In the genomic region with DNA sequence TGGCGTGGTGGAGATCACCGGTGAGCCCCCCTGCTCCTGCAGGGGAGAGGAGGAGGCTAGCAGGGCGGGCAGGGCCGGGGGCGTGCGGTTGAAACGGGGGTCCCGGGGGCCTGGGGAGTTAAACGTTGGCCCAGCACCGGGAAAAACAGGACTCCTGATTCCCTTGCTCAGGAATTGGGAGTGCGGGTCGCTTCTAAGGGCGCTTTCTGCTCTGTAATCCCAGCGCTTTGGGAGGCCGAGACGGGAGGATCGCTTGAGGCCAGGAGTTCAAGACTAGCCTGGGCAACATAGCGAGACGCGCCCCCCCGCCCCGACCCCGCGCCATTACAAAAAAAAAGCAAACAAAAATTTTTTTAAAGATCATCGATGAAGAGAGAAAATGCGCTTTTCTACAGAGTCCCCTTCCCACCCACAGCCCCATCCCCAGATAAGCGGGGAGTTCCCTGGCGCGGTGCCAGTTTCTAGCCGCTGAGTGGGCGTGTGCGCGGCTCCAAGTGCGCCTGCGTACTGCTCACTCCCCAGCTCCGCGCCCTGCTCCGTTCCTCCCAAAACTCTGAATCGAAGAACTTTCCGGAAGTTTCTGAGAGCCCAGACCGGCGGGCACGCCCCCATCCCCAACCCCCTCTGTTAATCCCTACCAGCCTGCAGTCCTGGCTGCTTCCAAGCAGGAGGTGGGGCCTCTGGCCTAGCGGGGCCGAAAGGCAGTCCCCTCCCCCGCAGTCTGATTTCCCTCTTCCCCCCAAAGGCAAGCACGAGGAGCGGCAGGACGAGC, we compare ENCODE assay signal across 8 cellular contexts. TPM values are rescaled to one million over a fixed set of nuclear protein-coding genes. Genes with fewer than 3 reads are reported as not detected.
DNase-seq lines count a peak whose midpoint lies in the region; ATAC-seq, FAIRE-seq and TF ChIP-seq lines count a peak whose summit lies in the region.

No MANE protein-coding gene starts in this region.

- H3K36me3 Mint-ChIP-seq in Calu3 (ENCODE audit: insufficient read depth, unreplicated experiment), result peaks cover 27% of the 10 kb centered on the region

- no peaks in the 10 kb centered on the region for H3K9me3 Mint-ChIP-seq in Calu3 (ENCODE audit: low read depth, unreplicated experiment)

- no TSS peak for BruUV-seq in Calu3 (replicated peaks; lab: Mats Ljungman, UMichigan)

- CTCF ChIA-PET in Calu3 (lab: Charles Lee), result interaction anchor here (0.6 to 1.0 kb wide), 4 partner anchors 11 to 520 kb away, joined by 3 to 10 read pairs (median 3); no protein-coding TSS in a partner anchor

- H3K27ac Mint-ChIP-seq in Calu3 (ENCODE audit: unreplicated experiment), result peak overlapping the region; percentile 72

- DNase-seq in Calu3 (peak; percentile 77), H54 (ENCODE audit: insufficient read length, low spot score) (no peak), NCI-H2227 (lab: John Stamatoyannopoulos, UW; ENCODE audit: unreplicated experiment) (peak; percentile 92), cerebellar cortex (ENCODE audit: low spot score) (peak; percentile 80), kidney epithelial cell (ENCODE audit: low read depth) (peak; percentile 79)
- peak; percentile 66 to 68 for DNase-seq in activated CD4-positive, alpha-beta T cell treated with anti-CD3 and anti-CD28 coated beads for 24 hours (ENCODE audit: low read depth in 2 of 2)
- peak; percentile 66 to 75 for DNase-seq in stimulated activated CD4-positive, alpha-beta T cell treated with anti-CD3 and anti-CD28 coated beads, Interleukin-15, amount 100 ng/mL, for 1 hour (ENCODE audit: low read depth in 1 of 2, low spot score in 1 of 2)

- H3K27me3 ChIP-seq in kidney epithelial cell (ENCODE audit: control insufficient read depth, insufficient read depth, low read length), result no peaks in the 10 kb centered on the region

- FAIRE-seq in H54 (lab: Jason Lieb, UNC), result no peak

- H3K27me3 Mint-ChIP-seq in Calu3 (ENCODE audit: unreplicated experiment), result no peaks in the 10 kb centered on the region

- H3K36me3 ChIP-seq in kidney epithelial cell (ENCODE audit: control insufficient read depth, insufficient read depth, low read length), result no peaks in the 10 kb centered on the region

- 0 out of 2 replicates have a peak, but pooled peaks have one; percentile 2 for TF ChIP-seq POLR2A in H54 (IDR thresholded peaks at IDR 0.05; ENCODE audit: low read depth, low read length)

- H3K4me3 Mint-ChIP-seq in Calu3 (ENCODE audit: low read depth, unreplicated experiment), result peak overlapping the region; percentile 59

- peak overlapping the region; percentile 77 for H3K4me3 ChIP-seq in kidney epithelial cell (ENCODE audit: low read depth, low read length)

- TF ChIP-seq CTCF in Calu3 (IDR thresholded peaks at IDR 0.05; ENCODE audit: unreplicated experiment) (no peak), kidney epithelial cell (IDR thresholded peaks at IDR 0.05; ENCODE audit: insufficient read depth, low read length, poor library complexity, severe bottlenecking) (no peak)

- intact Hi-C loops in Calu3 (cut with micrococcal nuclease; ENCODE audit: unreplicated experiment), result no loop called here

- peaks cover 16% of the 10 kb centered on the region for H3K4me1 Mint-ChIP-seq in Calu3 (ENCODE audit: low read depth, unreplicated experiment)

- no peak for ATAC-seq in HG03460 (IDR thresholded peaks at IDR 0.05; ENCODE audit: unreplicated experiment)

RNA-seq across cellular contexts. Expression of a gene that starts 0.8 kb away (rescaled TPM):
- 72.7 and 135 TPM in 2 replicates for total RNA-seq in Calu3 (2022)
- total RNA-seq in kidney epithelial cell, result 138 and 214 TPM in 2 replicates

RNA-seq across cellular contexts. Expression of a gene that starts 55.5 kb away (rescaled TPM):
- 113 and 122 TPM in 2 replicates for total RNA-seq in Calu3 (2022)
- 114 and 115 TPM in 2 replicates for total RNA-seq in kidney epithelial cell
